2 cellular contexts compared by ENCODE assay signal in the genomic region with DNA sequence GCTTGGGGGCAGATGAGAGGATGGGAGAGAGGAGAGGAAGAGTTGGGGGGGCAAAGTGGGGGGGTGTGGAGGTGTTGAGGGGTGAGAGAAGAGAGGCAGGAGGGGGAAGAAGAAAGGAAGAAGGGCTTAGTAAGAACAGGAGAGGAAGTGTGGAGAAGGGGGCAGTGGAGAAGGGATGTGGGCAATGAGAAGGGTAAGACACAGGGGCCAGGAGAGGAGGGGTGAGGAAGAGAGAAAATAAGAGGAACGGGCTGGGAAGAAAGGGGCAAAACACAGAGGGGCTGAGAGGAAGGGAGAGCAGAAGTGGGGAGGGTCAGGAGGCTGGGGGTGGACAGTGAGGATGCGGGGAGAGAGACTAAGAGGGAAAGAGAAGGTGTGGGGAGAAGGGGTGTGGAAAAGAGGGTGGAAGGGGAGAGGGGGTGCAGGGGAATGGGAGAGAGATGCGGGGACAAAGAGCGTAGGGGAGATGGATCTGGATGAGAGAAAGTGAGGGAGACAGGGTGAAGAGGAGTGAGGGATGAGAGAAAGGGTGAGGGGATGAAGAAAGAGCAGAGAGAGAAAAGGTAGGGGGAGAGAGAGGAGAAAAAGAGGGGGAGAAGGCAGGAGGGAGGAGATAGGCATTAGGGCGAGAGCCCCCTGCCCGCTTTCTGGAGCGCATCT.
TF ChIP-seq lines count a peak whose summit lies in the region.

No MANE protein-coding gene starts in this region.

TF ChIP-seq in IMR-90, 13 proteins besides CTCF, POLR2A, EP300 and RAD21 (continued from another document):
- TF ChIP-seq NFE2L2 (IDR thresholded peaks at IDR 0.05; ENCODE audit: low read depth, low read length) (no peak), SMC3 (IDR thresholded peaks at IDR 0.05; ENCODE audit: low read depth, low read length) (no peak), RFX5 (IDR thresholded peaks at IDR 0.05; ENCODE audit: low read depth, low read length) (no peak), CHD1 (IDR thresholded peaks at IDR 0.05; ENCODE audit: low read depth, low read length) (no peak), MAZ (IDR thresholded peaks at IDR 0.05; ENCODE audit: borderline replicate concordance, low read depth, low read length) (no peak), RCOR1 (IDR thresholded peaks at IDR 0.05; ENCODE audit: insufficient replicate concordance, low read length) (no peak), MAFK (IDR thresholded peaks at IDR 0.05; ENCODE audit: low read depth, low read length) (no peak), FOS (IDR thresholded peaks at IDR 0.05; ENCODE audit: low read depth, low read length) (no peak), MXI1 (IDR thresholded peaks at IDR 0.05; ENCODE audit: borderline replicate concordance, low read depth, low read length) (no peak), CEBPB (IDR thresholded peaks at IDR 0.05; ENCODE audit: low read depth, low read length) (no peak)
- TF ChIP-seq, protein P1, sequence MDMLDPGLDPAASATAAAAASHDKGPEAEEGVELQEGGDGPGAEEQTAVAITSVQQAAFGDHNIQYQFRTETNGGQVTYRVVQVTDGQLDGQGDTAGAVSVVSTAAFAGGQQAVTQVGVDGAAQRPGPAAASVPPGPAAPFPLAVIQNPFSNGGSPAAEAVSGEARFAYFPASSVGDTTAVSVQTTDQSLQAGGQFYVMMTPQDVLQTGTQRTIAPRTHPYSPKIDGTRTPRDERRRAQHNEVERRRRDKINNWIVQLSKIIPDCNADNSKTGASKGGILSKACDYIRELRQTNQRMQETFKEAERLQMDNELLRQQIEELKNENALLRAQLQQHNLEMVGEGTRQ (IDR thresholded peaks at IDR 0.05; ENCODE audit: low read depth, low read length), result no peak
- TF ChIP-seq, protein P2, sequence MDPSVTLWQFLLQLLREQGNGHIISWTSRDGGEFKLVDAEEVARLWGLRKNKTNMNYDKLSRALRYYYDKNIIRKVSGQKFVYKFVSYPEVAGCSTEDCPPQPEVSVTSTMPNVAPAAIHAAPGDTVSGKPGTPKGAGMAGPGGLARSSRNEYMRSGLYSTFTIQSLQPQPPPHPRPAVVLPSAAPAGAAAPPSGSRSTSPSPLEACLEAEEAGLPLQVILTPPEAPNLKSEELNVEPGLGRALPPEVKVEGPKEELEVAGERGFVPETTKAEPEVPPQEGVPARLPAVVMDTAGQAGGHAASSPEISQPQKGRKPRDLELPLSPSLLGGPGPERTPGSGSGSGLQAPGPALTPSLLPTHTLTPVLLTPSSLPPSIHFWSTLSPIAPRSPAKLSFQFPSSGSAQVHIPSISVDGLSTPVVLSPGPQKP (IDR thresholded peaks at IDR 0.05; ENCODE audit: borderline replicate concordance, low read depth, low read length), result no peak
TF ChIP-seq in IMR-90: peak in this region for 0.

TF ChIP-seq in WTC11, 78 proteins besides CTCF, POLR2A, EP300 and RAD21 (continued from another document):
- no peak for TF ChIP-seq NFATC4 (CRISPR knock-in tag; IDR thresholded peaks at IDR 0.05)
- TF ChIP-seq ATF1 (CRISPR knock-in tag; IDR thresholded peaks at IDR 0.05), result no peak
- TF ChIP-seq SOX15 (CRISPR knock-in tag; IDR thresholded peaks at IDR 0.05), result no peak
- no peak for TF ChIP-seq OVOL2 (CRISPR knock-in tag; IDR thresholded peaks at IDR 0.05; ENCODE audit: borderline replicate concordance)
- no peak for TF ChIP-seq GABPB1 (CRISPR knock-in tag; IDR thresholded peaks at IDR 0.05)
- TF ChIP-seq, protein P3, sequence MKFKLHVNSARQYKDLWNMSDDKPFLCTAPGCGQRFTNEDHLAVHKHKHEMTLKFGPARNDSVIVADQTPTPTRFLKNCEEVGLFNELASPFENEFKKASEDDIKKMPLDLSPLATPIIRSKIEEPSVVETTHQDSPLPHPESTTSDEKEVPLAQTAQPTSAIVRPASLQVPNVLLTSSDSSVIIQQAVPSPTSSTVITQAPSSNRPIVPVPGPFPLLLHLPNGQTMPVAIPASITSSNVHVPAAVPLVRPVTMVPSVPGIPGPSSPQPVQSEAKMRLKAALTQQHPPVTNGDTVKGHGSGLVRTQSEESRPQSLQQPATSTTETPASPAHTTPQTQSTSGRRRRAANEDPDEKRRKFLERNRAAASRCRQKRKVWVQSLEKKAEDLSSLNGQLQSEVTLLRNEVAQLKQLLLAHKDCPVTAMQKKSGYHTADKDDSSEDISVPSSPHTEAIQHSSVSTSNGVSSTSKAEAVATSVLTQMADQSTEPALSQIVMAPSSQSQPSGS (CRISPR knock-in tag; IDR thresholded peaks at IDR 0.05; ENCODE audit: borderline replicate concordance, low read depth), result no peak
